ENCODE assay signal across 19 cellular contexts in the genomic region with DNA sequence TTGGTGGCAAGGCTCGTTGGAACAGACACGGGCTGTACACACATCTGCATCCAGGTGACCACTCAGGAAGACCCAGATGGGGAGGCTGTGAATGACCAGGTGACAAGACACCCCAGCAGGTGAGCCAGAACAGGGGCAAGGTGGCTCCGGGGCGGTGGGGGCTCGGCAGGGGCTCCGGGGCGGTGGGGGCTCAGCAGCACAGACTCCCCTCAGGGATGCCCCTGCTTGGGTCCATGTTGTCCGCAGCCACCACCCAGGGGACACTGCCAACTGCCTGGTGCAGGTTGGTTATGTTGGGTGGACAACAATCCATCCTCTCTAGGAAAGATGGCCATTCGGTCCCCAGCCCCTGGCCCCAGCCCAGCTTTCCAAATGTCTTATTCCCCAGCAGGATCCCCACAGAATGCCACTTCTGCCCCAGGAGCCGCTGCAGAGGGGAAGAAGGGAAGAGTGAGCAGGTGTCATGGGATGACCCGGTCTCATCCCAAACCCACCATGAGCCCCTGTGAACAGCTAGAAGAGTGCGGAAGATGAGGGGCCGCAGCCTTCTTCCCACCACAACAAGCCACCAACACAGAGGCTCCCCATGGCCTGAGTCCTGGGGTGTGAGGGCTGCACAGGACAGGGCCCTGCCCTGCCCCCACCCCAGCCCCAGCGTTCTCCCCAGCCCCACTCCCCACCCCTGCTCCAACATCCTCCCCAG. TPM values are rescaled to one million over a fixed set of nuclear protein-coding genes. Genes with fewer than 3 reads are reported as not detected.
"Had no signal": no experiment of that assay in that cellular context is flagged by ENCODE, and none has a peak within 500 bp of the region (broad histone marks: within the 10 kb centered on the region; RNA-seq: fewer than 3 reads in every experiment).

No MANE protein-coding gene starts in this region.

- DNase-seq: activated CD4-positive, alpha-beta memory T cell treated with anti-CD3 and anti-CD28 coated beads, Interleukin-2, amount 10 ng/mL, durations not matched to agents 7 days and 5 days; activated CD8-positive, alpha-beta memory T cell treated with anti-CD3 and anti-CD28 coated beads, Interleukin-2, amount 50 U/mL, for 4 hours; activated T-cell treated with anti-CD3 and anti-CD28 coated beads, Interleukin-2, amount 50 U/mL, for 72 hours; amygdala; brain microvascular endothelial cell; cerebellar nuclear complex; endodermal cell; hippocampal formation; lower lobe of right lung; midbrain; stimulated activated CD4-positive, alpha-beta T cell treated with anti-CD3 and anti-CD28 coated beads, Interleukin-1b, Interleukin-23, amount 100 ng/mL, for 48 hours; stimulated activated naive B cell treated with anti-CD40 and anti-IgM and Interleukin-4, amounts not matched to agents 10 μg/mL and 1 μg/mL and 100 μg/mL, for 72 hours; transverse colon had no signal

- H3K27ac ChIP-seq: brain microvascular endothelial cell, lower lobe of right lung, neural progenitor cell, right atrium auricular region, transverse colon had no signal

- H3K4me1 Mint-ChIP-seq: activated CD4-positive, alpha-beta memory T cell treated with anti-CD3 and anti-CD28 coated beads, Interleukin-2, amount 10 ng/mL, durations not matched to agents 7 days and 5 days; activated naive CD4-positive, alpha-beta T cell treated with anti-CD3 and anti-CD28 coated beads, Interleukin-2, amount 50 U/mL, for 24 hours; endodermal cell; stimulated activated naive B cell treated with anti-CD40 and anti-IgM and Interleukin-4, amounts not matched to agents 10 μg/mL and 1 μg/mL and 100 μg/mL, for 72 hours had no signal

- H3K27ac Mint-ChIP-seq: activated CD4-positive, alpha-beta memory T cell treated with anti-CD3 and anti-CD28 coated beads, Interleukin-2, amount 10 ng/mL, durations not matched to agents 7 days and 5 days; activated naive CD4-positive, alpha-beta T cell treated with anti-CD3 and anti-CD28 coated beads, Interleukin-2, amount 50 U/mL, for 24 hours; activated T-cell treated with anti-CD3 and anti-CD28 coated beads, Interleukin-2, amount 50 U/mL, for 72 hours; dendritic cell treated with granulocyte-macrophage colony-stimulating factor and Interleukin-4, amounts not matched to agents 40 ng/mL and 50 ng/mL, for 4 days; endodermal cell; neural progenitor cell; stimulated activated naive B cell treated with anti-CD40 and anti-IgM and Interleukin-4, amounts not matched to agents 10 μg/mL and 1 μg/mL and 100 μg/mL, for 72 hours; T-helper 2 cell treated with Interferon-gamma antibody and Interleukin-4, amounts not matched to agents 5 μg/mL and 100 μg/mL, for 36 hours had no signal

- H3K4me3 Mint-ChIP-seq: activated CD4-positive, alpha-beta memory T cell treated with anti-CD3 and anti-CD28 coated beads, Interleukin-2, amount 10 ng/mL, durations not matched to agents 7 days and 5 days; activated naive CD4-positive, alpha-beta T cell treated with anti-CD3 and anti-CD28 coated beads, Interleukin-2, amount 50 U/mL, for 24 hours; activated T-cell treated with anti-CD3 and anti-CD28 coated beads, Interleukin-2, amount 50 U/mL, for 72 hours; dendritic cell treated with granulocyte-macrophage colony-stimulating factor and Interleukin-4, amounts not matched to agents 40 ng/mL and 50 ng/mL, for 4 days; endodermal cell; neural progenitor cell; stimulated activated naive B cell treated with anti-CD40 and anti-IgM and Interleukin-4, amounts not matched to agents 10 μg/mL and 1 μg/mL and 100 μg/mL, for 72 hours; T-helper 2 cell treated with Interferon-gamma antibody and Interleukin-4, amounts not matched to agents 5 μg/mL and 100 μg/mL, for 36 hours had no signal

- H3K9me3 ChIP-seq: lower lobe of right lung, right atrium auricular region, transverse colon had no signal

- H3K4me3 ChIP-seq: lower lobe of right lung, neural progenitor cell, right atrium auricular region, transverse colon had no signal

- H3K4me1 ChIP-seq: lower lobe of right lung, neural progenitor cell, transverse colon had no signal

- ATAC-seq: activated T-cell treated with anti-CD3 and anti-CD28 coated beads, Interleukin-2, amount 50 U/mL, for 72 hours; lower lobe of right lung; stimulated activated naive B cell treated with anti-CD40 and anti-IgM and Interleukin-4, amounts not matched to agents 10 μg/mL and 1 μg/mL and 100 μg/mL, for 72 hours had no signal

- H3K27me3 ChIP-seq: brain microvascular endothelial cell, neural progenitor cell, right atrium auricular region had no signal

- H3K36me3 Mint-ChIP-seq: activated naive CD4-positive, alpha-beta T cell treated with anti-CD3 and anti-CD28 coated beads, Interleukin-2, amount 50 U/mL, for 24 hours; neural progenitor cell; stimulated activated naive B cell treated with anti-CD40 and anti-IgM and Interleukin-4, amounts not matched to agents 10 μg/mL and 1 μg/mL and 100 μg/mL, for 72 hours had no signal

- H3K27me3 Mint-ChIP-seq: activated naive CD4-positive, alpha-beta T cell treated with anti-CD3 and anti-CD28 coated beads, Interleukin-2, amount 50 U/mL, for 24 hours had no signal

- H3K9me3 Mint-ChIP-seq: activated CD4-positive, alpha-beta memory T cell treated with anti-CD3 and anti-CD28 coated beads, Interleukin-2, amount 10 ng/mL, durations not matched to agents 7 days and 5 days; activated naive CD4-positive, alpha-beta T cell treated with anti-CD3 and anti-CD28 coated beads, Interleukin-2, amount 50 U/mL, for 24 hours; activated T-cell treated with anti-CD3 and anti-CD28 coated beads, Interleukin-2, amount 50 U/mL, for 72 hours; dendritic cell treated with granulocyte-macrophage colony-stimulating factor and Interleukin-4, amounts not matched to agents 40 ng/mL and 50 ng/mL, for 4 days; endodermal cell; neural progenitor cell; T-helper 2 cell treated with Interferon-gamma antibody and Interleukin-4, amounts not matched to agents 5 μg/mL and 100 μg/mL, for 36 hours had no signal

RNA-seq across cellular contexts. Expression of a gene that starts 31.4 kb away (rescaled TPM):
- total RNA-seq: activated CD4-positive, alpha-beta memory T cell treated with anti-CD3 and anti-CD28 coated beads, Interleukin-2, amount 10 ng/mL, durations not matched to agents 7 days and 5 days; activated T-cell treated with anti-CD3 and anti-CD28 coated beads, Interleukin-2, amount 50 U/mL, for 72 hours; endodermal cell had no signal

RNA-seq across cellular contexts. Expression of a gene that starts 56.4 kb away (rescaled TPM):
- total RNA-seq: activated CD4-positive, alpha-beta memory T cell treated with anti-CD3 and anti-CD28 coated beads, Interleukin-2, amount 10 ng/mL, durations not matched to agents 7 days and 5 days; lower lobe of right lung; subcutaneous adipose tissue had no signal
